In the genomic region with DNA sequence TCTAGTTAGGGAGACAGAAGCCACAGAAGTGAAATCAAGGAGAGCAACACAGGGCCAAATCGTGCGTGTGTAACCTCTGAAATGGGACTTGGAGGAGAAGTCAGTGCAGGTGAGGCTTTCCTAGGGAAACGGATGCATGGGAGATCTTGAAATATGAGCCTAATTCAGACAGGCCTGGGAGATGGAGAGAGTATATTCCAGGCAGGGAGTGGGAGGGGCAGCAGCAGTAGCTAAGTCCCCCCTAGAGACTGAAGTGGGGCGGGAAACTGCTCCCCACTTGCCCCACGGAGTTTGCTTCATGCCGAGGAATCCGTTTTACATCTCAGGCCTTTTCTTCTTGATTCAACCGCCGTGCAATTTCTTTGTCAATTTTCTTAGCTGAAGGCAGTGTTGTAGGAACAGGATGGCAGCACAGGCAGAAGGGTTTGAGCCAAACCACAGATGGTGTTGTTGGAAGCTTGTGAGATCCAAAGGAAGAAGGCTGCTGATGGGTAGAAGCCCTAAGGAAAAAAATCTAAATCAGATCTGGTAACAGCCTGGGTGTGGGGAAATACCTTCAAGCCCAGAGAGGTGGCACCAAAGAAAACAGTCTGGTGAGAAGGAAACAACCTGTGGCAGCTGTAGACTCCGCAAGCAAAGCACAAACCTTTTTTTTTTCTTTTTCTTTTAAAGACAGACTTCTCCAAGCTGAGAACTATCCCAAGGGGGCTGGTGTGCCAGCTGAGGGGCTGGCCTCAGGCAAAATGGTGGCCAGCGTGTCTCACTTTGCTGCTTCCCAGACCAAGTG, we compare ENCODE assay signal across 15 cellular contexts. TPM values are rescaled to one million over a fixed set of nuclear protein-coding genes. Genes with fewer than 3 reads are reported as not detected.
DNase-seq lines count a peak whose midpoint lies in the region; ATAC-seq and TF ChIP-seq lines count a peak whose summit lies in the region.
"Had no signal": no experiment of that assay in that cellular context is flagged by ENCODE, and none has a peak within 500 bp of the region (broad histone marks: within the 10 kb centered on the region; RNA-seq: fewer than 3 reads in every experiment).

No MANE protein-coding gene starts in this region.

- H3K27ac ChIP-seq in right cardiac atrium (ENCODE audit: low read length) (peak overlapping the region; percentile 82), vagina (peak overlapping the region; percentile 82)
- H3K27ac ChIP-seq in naive thymus-derived CD4-positive, alpha-beta T cell (ENCODE audit: low read depth, low read length) = no peak overlapping the region
- H3K27ac ChIP-seq: SK-N-MC had no signal

- no peak overlapping the region for H3K4me3 ChIP-seq in right cardiac atrium (ENCODE audit: low read length)
- no peak overlapping the region for H3K4me3 ChIP-seq in naive thymus-derived CD4-positive, alpha-beta T cell (ENCODE audit: low read length)
- no peak overlapping the region for H3K4me3 ChIP-seq in vagina
- H3K4me3 ChIP-seq: SK-N-MC had no signal

- no peaks in the 10 kb centered on the region for H3K9me3 Mint-ChIP-seq in chondrocyte (ENCODE audit: low read depth)
- H3K9me3 Mint-ChIP-seq in naive thymus-derived CD4-positive, alpha-beta T cell = no peaks in the 10 kb centered on the region
- H3K9me3 Mint-ChIP-seq: activated T-helper 2 cell treated with anti-CD3 and anti-CD28 coated beads, Interferon-gamma antibody, Interleukin-2, Interleukin-4, amounts not matched to agents 10 μg/mL and 5 μg/mL and 100 μg/mL, durations not matched to agents 14 hours and 24 hours and 36 hours; naive B cell had no signal

- no peaks in the 10 kb centered on the region for H3K27me3 Mint-ChIP-seq in chondrocyte (ENCODE audit: low read depth)
- peaks cover 0 to 23% (median 9%) of the 10 kb centered on the region in 5 donors for H3K27me3 Mint-ChIP-seq in naive thymus-derived CD4-positive, alpha-beta T cell

- peak overlapping the region; percentile 99 for H3K27ac Mint-ChIP-seq in chondrocyte (ENCODE audit: unreplicated experiment)
- H3K27ac Mint-ChIP-seq in naive thymus-derived CD4-positive, alpha-beta T cell = peak overlapping the region in 2 of 9 donors; percentile 37 to 53
- H3K27ac Mint-ChIP-seq: activated T-helper 2 cell treated with anti-CD3 and anti-CD28 coated beads, Interferon-gamma antibody, Interleukin-2, Interleukin-4, amounts not matched to agents 10 μg/mL and 5 μg/mL and 100 μg/mL, durations not matched to agents 14 hours and 24 hours and 36 hours had no signal

- no peaks in the 10 kb centered on the region for H3K36me3 Mint-ChIP-seq in chondrocyte (ENCODE audit: low read depth)
- H3K36me3 Mint-ChIP-seq in naive thymus-derived CD4-positive, alpha-beta T cell = no peaks in the 10 kb centered on the region
- H3K36me3 Mint-ChIP-seq: naive B cell had no signal

- WGBS in right cardiac atrium = 43% methylated on average over 11 of the region's 11 CpGs

- peak in 1 of 3 donors; percentile 37 for DNase-seq in right cardiac atrium
- DNase-seq in left ventricle myocardium superior = no peak
- no peak for DNase-seq in chondrocyte (ENCODE audit: low spot score)
- peak in 6 of 9 donors; percentile 13 to 52 (median 34) for DNase-seq in naive thymus-derived CD4-positive, alpha-beta T cell
- no peak for DNase-seq in vagina (ENCODE audit: extremely low spot score in 2 of 2)
- DNase-seq: activated CD4-positive, CD25-positive, alpha-beta regulatory T cell treated with anti-CD3 and anti-CD28 coated beads, Interleukin-2, amount 50 U/mL, for 72 hours; cortex of kidney; naive B cell; NCI-H526 treated with DMSO at 0.1 percent for 48 hours had no signal

- POLR2A ChIA-PET in naive thymus-derived CD4-positive, alpha-beta T cell (lab: Charles Lee) = no interaction called here

- TF ChIP-seq POLR2A in vagina (IDR thresholded peaks at IDR 0.05) = no peak

- H3K4me1 ChIP-seq in right cardiac atrium (ENCODE audit: control insufficient read depth, insufficient read depth, low read length) (peaks cover 61% of the 10 kb centered on the region), vagina (peaks cover 82% of the 10 kb centered on the region)
- peaks cover 0 to 10% of the 10 kb centered on the region in 2 donors for H3K4me1 ChIP-seq in naive thymus-derived CD4-positive, alpha-beta T cell (ENCODE audit: control insufficient read depth in 2 of 2, insufficient read depth in 2 of 2, low read length in 2 of 2)

- H3K9me3 ChIP-seq in right cardiac atrium (ENCODE audit: control insufficient read depth, low read length) (no peaks in the 10 kb centered on the region), vagina (no peaks in the 10 kb centered on the region)
- no peaks in the 10 kb centered on the region for H3K9me3 ChIP-seq in naive thymus-derived CD4-positive, alpha-beta T cell (ENCODE audit: control insufficient read depth in 2 of 3, low read length in 3 of 3)

- no peak overlapping the region for H3K4me3 Mint-ChIP-seq in chondrocyte (ENCODE audit: unreplicated experiment)
- H3K4me3 Mint-ChIP-seq in naive thymus-derived CD4-positive, alpha-beta T cell = peak overlapping the region in 2 of 10 donors; percentile 13 to 36

- H3K36me3 ChIP-seq in naive thymus-derived CD4-positive, alpha-beta T cell (ENCODE audit: control insufficient read depth in 2 of 3, insufficient read depth in 3 of 3, low read length in 3 of 3) = no peaks in the 10 kb centered on the region
- no peaks in the 10 kb centered on the region for H3K36me3 ChIP-seq in vagina

- H3K27me3 ChIP-seq in right cardiac atrium (ENCODE audit: control insufficient read depth, insufficient read depth) (no peaks in the 10 kb centered on the region), vagina (no peaks in the 10 kb centered on the region)
- H3K27me3 ChIP-seq in naive thymus-derived CD4-positive, alpha-beta T cell (ENCODE audit: control insufficient read depth in 2 of 2, insufficient read depth in 2 of 2, low read length in 2 of 2) = no peaks in the 10 kb centered on the region

- intact Hi-C loops in right cardiac atrium (cut with DNase I) (loop anchor here in 1 of 4 donors (5.0 kb wide), 1 partner anchor 40 kb away; the partner anchor contains the start of gene EPAS1), left ventricle myocardium superior (cut with micrococcal nuclease) (no loop called here), vagina (cut with DNase I) (no loop called here)
- intact Hi-C loops in naive thymus-derived CD4-positive, alpha-beta T cell (cut with micrococcal nuclease) = loop anchor here in 1 of 2 donors (1.0 kb wide), 3 partner anchors 13 to 124 kb away; no protein-coding TSS in a partner anchor

- CTCF ChIA-PET in naive thymus-derived CD4-positive, alpha-beta T cell (lab: Charles Lee) = interaction anchor here (0.5 to 3.7 kb wide), 7 partner anchors 10 to 1980 kb away, joined by 3 to 19 read pairs (median 6); no protein-coding TSS in a partner anchor

- TF ChIP-seq CTCF in chondrocyte (IDR thresholded peaks at IDR 0.05) (no peak), vagina (IDR thresholded peaks at IDR 0.05) (no peak)

- ATAC-seq in right cardiac atrium (no peak), left ventricle myocardium superior (no peak), HG03139 (IDR thresholded peaks at IDR 0.05; ENCODE audit: unreplicated experiment) (no peak), HG03439 (IDR thresholded peaks at IDR 0.05; ENCODE audit: unreplicated experiment) (no peak), GM19452 (IDR thresholded peaks at IDR 0.05; ENCODE audit: unreplicated experiment) (no peak)
- ATAC-seq in naive thymus-derived CD4-positive, alpha-beta T cell = peak; percentile 28
- ATAC-seq: HCT116 had no signal

- peaks cover 74% of the 10 kb centered on the region for H3K4me1 Mint-ChIP-seq in chondrocyte (ENCODE audit: low read depth)
- H3K4me1 Mint-ChIP-seq in naive thymus-derived CD4-positive, alpha-beta T cell = peaks cover 6 to 40% (median 29%) of the 10 kb centered on the region in 7 donors
- H3K4me1 Mint-ChIP-seq: naive B cell had no signal

RNA-seq across cellular contexts. Expression of gene EPAS1, which starts 40.2 kb away (rescaled TPM):
- total RNA-seq in right cardiac atrium = 100 to 1,000 TPM; 210 to 340 (median 268) TPM
- polyA plus RNA-seq in right cardiac atrium = 149 TPM
- 212 TPM for total RNA-seq in left ventricle myocardium superior
- total RNA-seq in chondrocyte = 14.5 to 126 TPM (median 122 TPM) in 3 replicates
- total RNA-seq in naive thymus-derived CD4-positive, alpha-beta T cell = 10 to 100 TPM in 2 of 5 experiments, 1 to 10 TPM in 3; 1.6 to 17.0 (median 6.4) TPM
- under 1 TPM in 1 of 2 donors, not detected in 1; 0.18 TPM for polyA plus RNA-seq in naive thymus-derived CD4-positive, alpha-beta T cell
- 222 TPM for total RNA-seq in vagina

Comparison
In these comparisons a context has a peak if more than half of its experiments do, and no peak if none do; other contexts are left out.
1. DNase-seq: peak in naive thymus-derived CD4-positive, alpha-beta T cell (6 of 9); none in left ventricle myocardium superior (single experiment), chondrocyte (single experiment) and vagina (0 of 2).